In genomic region chr7:137443616-137444015, GRCh38 we compare ENCODE assay signal across 14 cellular contexts.
DNase-seq lines count a peak whose midpoint lies in the region; ATAC-seq and TF ChIP-seq lines count a peak whose summit lies in the region.
"Had no signal": no experiment of that assay in that cellular context is flagged by ENCODE, and none has a peak within 500 bp of the region (broad histone marks: within the 10 kb centered on the region; RNA-seq: fewer than 3 reads in every experiment).

No MANE protein-coding gene starts in this region.

- TF ChIP-seq CTCF in PC-3 (conservative IDR thresholded peaks at IDR 0.05; ENCODE audit: low read depth, low read length) (no peak), epithelial cell of esophagus (IDR thresholded peaks at IDR 0.05; ENCODE audit: insufficient read depth, low read depth, low read length, missing control alignments) (no peak), retinal pigment epithelial cell (conservative IDR thresholded peaks at IDR 0.05; ENCODE audit: low read depth, low read length) (no peak), stomach (IDR thresholded peaks at IDR 0.05) (no peak)

- DNase-seq in GM04503 (ENCODE audit: low read depth): peak; percentile 47
- peak; percentile 77 for DNase-seq in PC-3
- DNase-seq in epithelial cell of esophagus (ENCODE audit: low read depth): peak; percentile 41
- peak; percentile 65 for DNase-seq in retinal pigment epithelial cell (ENCODE audit: low read depth)
- DNase-seq in stomach: no peak
- DNase-seq in activated naive CD4-positive, alpha-beta T cell (lab: John Stamatoyannopoulos, UW): no peak
- DNase-seq: activated B cell treated with CpG ODN at 0.5 μM for 24 hours; activated CD8-positive, alpha-beta memory T cell treated with anti-CD3 and anti-CD28 coated beads, Interleukin-2, amount 50 U/mL, for 4 hours; left colon; naive thymus-derived CD4-positive, alpha-beta T cell; NCI-H2171 treated with DMSO at 0.1 percent for 48 hours; stimulated activated naive CD8-positive, alpha-beta T cell treated with anti-CD3 and anti-CD28 coated beads, Interleukin-15, Interleukin-2, amounts not matched to agents 100 U/mL and 50 U/mL, for 24 hours; SW 1271 had no signal

- H3K79me2 ChIP-seq in PC-3 (ENCODE audit: low read length): no peaks in the 10 kb centered on the region

- no peaks in the 10 kb centered on the region for H3K36me3 ChIP-seq in PC-3 (ENCODE audit: low read depth, low read length)
- H3K36me3 ChIP-seq in stomach: no peaks in the 10 kb centered on the region

- no peaks in the 10 kb centered on the region for H3K9me2 ChIP-seq in PC-3 (replicated peaks; ENCODE audit: low read length)

- no peak overlapping the region for H3K4me2 ChIP-seq in PC-3 (ENCODE audit: low read length)

- peaks cover 30% of the 10 kb centered on the region for H3K27me3 ChIP-seq in PC-3 (ENCODE audit: low read length)
- H3K27me3 ChIP-seq in stomach: no peaks in the 10 kb centered on the region

- ATAC-seq in PC-3: no peak; the same call in 1 of the 2 replicates
- no peak for ATAC-seq in HG02981 (IDR thresholded peaks at IDR 0.05; ENCODE audit: unreplicated experiment)
- ATAC-seq: left colon; naive thymus-derived CD4-positive, alpha-beta T cell; stimulated activated naive CD8-positive, alpha-beta T cell treated with anti-CD3 and anti-CD28 coated beads, Interleukin-15, Interleukin-2, amounts not matched to agents 100 U/mL and 50 U/mL, for 24 hours had no signal

- H4K20me1 ChIP-seq in PC-3 (ENCODE audit: low read length): no peaks in the 10 kb centered on the region

- POLR2A ChIA-PET in PC-3 (lab: Charles Lee; ENCODE audit: unreplicated experiment): no interaction called here

- TF ChIP-seq EP300 in stomach (IDR thresholded peaks at IDR 0.05): no peak

- H3K9me3 ChIP-seq in PC-3 (ENCODE audit: low read length): no peaks in the 10 kb centered on the region
- no peaks in the 10 kb centered on the region for H3K9me3 ChIP-seq in stomach

- H3K9ac ChIP-seq in PC-3 (ENCODE audit: low read length): no peak overlapping the region

- no TSS peak for BruUV-seq in PC-3 (replicated peaks; lab: Mats Ljungman, UMichigan)

- CTCF ChIA-PET in PC-3 (lab: Charles Lee): no interaction called here

- intact Hi-C loops in PC-3 (cut with micrococcal nuclease) (no loop called here), stomach (cut with DNase I; ENCODE audit: low total_unique reads) (no loop called here)

- H2AFZ ChIP-seq in PC-3 (ENCODE audit: low read length): no peak overlapping the region

- no peak for TF ChIP-seq POLR2A in stomach (IDR thresholded peaks at IDR 0.05)

- H3K27ac ChIP-seq in PC-3 (ENCODE audit: low read length) (no peak overlapping the region), stomach (no peak overlapping the region)

- H3F3A ChIP-seq in PC-3 (ENCODE audit: low read length, unreplicated experiment): no peaks in the 10 kb centered on the region

- 15 to 39% (median 32%) methylated on average over 2 of the region's 2 CpGs for WGBS in stomach, 5 donors

- no peaks in the 10 kb centered on the region for H3K4me1 ChIP-seq in PC-3 (ENCODE audit: insufficient read depth, low read length)
- no peaks in the 10 kb centered on the region for H3K4me1 ChIP-seq in stomach

- H3K4me3 ChIP-seq in PC-3 (ENCODE audit: low read length) (no peak overlapping the region), epithelial cell of esophagus (ENCODE audit: low read length) (no peak overlapping the region), retinal pigment epithelial cell (ENCODE audit: low read length) (no peak overlapping the region), stomach (no peak overlapping the region)

Comparison
In these comparisons a context has a peak if more than half of its experiments do, and no peak if none do; other contexts are left out.
1. DNase-seq: peak in GM04503 (single experiment), PC-3 (single experiment), epithelial cell of esophagus (single experiment) and retinal pigment epithelial cell (single experiment); none in stomach (single experiment) and activated naive CD4-positive, alpha-beta T cell (0 of 4).